18 cellular contexts compared by ENCODE assay signal in genomic region chr6:141282263-141282662, GRCh38.
DNase-seq lines count a peak whose midpoint lies in the region; ATAC-seq, FAIRE-seq and TF ChIP-seq lines count a peak whose summit lies in the region.
"Had no signal": no experiment of that assay in that cellular context is flagged by ENCODE, and none has a peak within 500 bp of the region (broad histone marks: within the 10 kb centered on the region; RNA-seq: fewer than 3 reads in every experiment).

No MANE protein-coding gene starts in this region.

- no peak for TF ChIP-seq POLR2A in H1 (IDR thresholded peaks at IDR 0.05; ENCODE audit: control extremely low read depth in 1 of 2, low read depth in 2 of 2, low read length in 2 of 2)

- DNase-seq in COLO829 (ENCODE audit: low spot score) (peak; percentile 32), GM23338 (ENCODE audit: low spot score) (peak; percentile 21), H1 (ENCODE audit: low read depth in 1 of 2, low spot score in 2 of 2) (no peak), neural crest cell (ENCODE audit: low read depth, low spot score) (no peak), NCI-H510A treated with DMSO at 0.1 percent for 48 hours (lab: John Stamatoyannopoulos, UW) (no peak), NCI-H748 (lab: John Stamatoyannopoulos, UW; ENCODE audit: unreplicated experiment) (no peak)
- no peak for DNase-seq in stimulated activated CD4-positive, alpha-beta T cell treated with anti-CD3 and anti-CD28 coated beads, Interleukin-4, amount 100 ng/mL, for 4 hours
- DNase-seq: BE2C; Caco-2; CD4-positive, alpha-beta memory T cell; DMS53; GM23248; HCEC 1CT; HFFc6 had no signal

- no peak overlapping the region for H2BK12ac ChIP-seq in H1 (ENCODE audit: low read depth, low read length)

- H3K4ac ChIP-seq in H1 (replicated peaks; ENCODE audit: insufficient read length, low read depth, low read length) = no peak overlapping the region

- H3K4me2 ChIP-seq in GM23338 = no peak overlapping the region
- no peak overlapping the region; a peak in 1 of 4 replicates for H3K4me2 ChIP-seq in H1 (ENCODE audit: insufficient read depth in 1 of 2, low read depth in 2 of 2, low read length in 2 of 2)
- H3K4me2 ChIP-seq: A549 had no signal

- H3K4me3 Mint-ChIP-seq in GM23338 (no peak overlapping the region), neural crest cell (no peak overlapping the region)
- H3K4me3 Mint-ChIP-seq: CD4-positive, alpha-beta memory T cell; HFFc6 had no signal

- H2BK5ac ChIP-seq in H1 (ENCODE audit: low read depth, low read length) = no peak overlapping the region

- no peak overlapping the region for H2AK5ac ChIP-seq in H1 (ENCODE audit: low read depth, low read length)

- no peaks in the 10 kb centered on the region for H3K79me2 ChIP-seq in GM23338 (replicated peaks; ENCODE audit: insufficient read depth)
- no peaks in the 10 kb centered on the region for H3K79me2 ChIP-seq in H1 (ENCODE audit: control insufficient read depth in 1 of 2, insufficient read depth in 2 of 2, low read length in 2 of 2)

- H3K36me3 ChIP-seq in GM23338 (ENCODE audit: insufficient read depth) (no peaks in the 10 kb centered on the region), H1 (ENCODE audit: control insufficient read depth in 2 of 4, insufficient read depth in 4 of 4, low read length in 3 of 4) (no peaks in the 10 kb centered on the region)
- H3K36me3 ChIP-seq: BE2C had no signal

- no peak overlapping the region for H3K23ac ChIP-seq in H1 (ENCODE audit: insufficient read length)

- H3K4me3 ChIP-seq in GM23338 (no peak overlapping the region), H1 (ENCODE audit: extremely low read depth in 1 of 4, insufficient read depth in 2 of 4, low read depth in 3 of 4, low read length in 4 of 4) (no peak overlapping the region)
- H3K4me3 ChIP-seq: A549, GM23248 had no signal

- H4K8ac ChIP-seq in H1 (ENCODE audit: extremely low read depth, insufficient read depth, low read length) = no peak overlapping the region

- H4K91ac ChIP-seq in H1 (replicated peaks; ENCODE audit: insufficient read length, low read length) = no peak overlapping the region

- H3K4me1 ChIP-seq in GM23338 (ENCODE audit: insufficient read depth) (peaks cover 16% of the 10 kb centered on the region), H1 (replicated peaks in 1 of 4; ENCODE audit: control insufficient read depth in 3 of 4, insufficient read depth in 4 of 4, low read length in 3 of 4) (peaks cover 0 to 4% (median 2%) of the 10 kb centered on the region in 4 experiments; a peak in 4 of 7 replicates)
- H3K4me1 ChIP-seq: A549, BE2C, Caco-2 had no signal

- H3K9me3 Mint-ChIP-seq in GM23338 = peaks cover 2% of the 10 kb centered on the region; the same call in 2 of the 3 replicates
- H3K9me3 Mint-ChIP-seq in neural crest cell = peaks cover 8% of the 10 kb centered on the region
- H3K9me3 Mint-ChIP-seq: HFFc6 had no signal

- H2BK20ac ChIP-seq in H1 (ENCODE audit: low read length) = no peak overlapping the region

- POLR2A ChIA-PET in H1 (lab: Charles Lee; ENCODE audit: partially characterized antibody) = no interaction called here

- H3K27ac Mint-ChIP-seq in GM23338 = no peak overlapping the region
- H3K27ac Mint-ChIP-seq in neural crest cell (ENCODE audit: unreplicated experiment) = peak overlapping the region; percentile 75
- H3K27ac Mint-ChIP-seq: CD4-positive, alpha-beta memory T cell; HFFc6 had no signal

- H3K56ac ChIP-seq in H1 (replicated peaks; ENCODE audit: insufficient read length, low read depth, low read length) = no peak overlapping the region

- H2AFZ ChIP-seq in GM23338 (no peak overlapping the region), H1 (ENCODE audit: low read length) (peak overlapping the region; percentile 64; the same call in 1 of the 2 replicates)
- H2AFZ ChIP-seq: GM23248 had no signal

- TF ChIP-seq RAD21 in H1 (IDR thresholded peaks at IDR 0.05 in 1 of 2, conservative IDR thresholded peaks at IDR 0.05 in 1 of 2; ENCODE audit: low read depth in 2 of 2, low read length in 2 of 2) = no peak

- no peaks in the 10 kb centered on the region for H3K27me3 ChIP-seq in GM23338 (ENCODE audit: insufficient read depth)
- H3K27me3 ChIP-seq in H1 (replicated peaks in 1 of 4; ENCODE audit: control insufficient read depth in 3 of 4, extremely low read depth in 1 of 4, insufficient read depth in 3 of 4, low read length in 3 of 4) = no peaks in the 10 kb centered on the region
- H3K27me3 ChIP-seq: BE2C had no signal

- H3K79me1 ChIP-seq in H1 (ENCODE audit: low read depth, low read length) = no peaks in the 10 kb centered on the region

- H3K27me3 Mint-ChIP-seq in GM23338 (ENCODE audit: insufficient read depth, low read depth, poor library complexity) (peaks cover under 1% of the 10 kb centered on the region), neural crest cell (ENCODE audit: low read depth) (no peaks in the 10 kb centered on the region)
- H3K27me3 Mint-ChIP-seq: CD4-positive, alpha-beta memory T cell had no signal

- TF ChIP-seq CTCF in GM23338 (conservative IDR thresholded peaks at IDR 0.05; ENCODE audit: low read depth in 2 of 2) (no peak), H1 (IDR thresholded peaks at IDR 0.05; ENCODE audit: control extremely low read depth in 1 of 3, insufficient read depth in 1 of 3, low read depth in 1 of 3, low read length in 3 of 3) (no peak), neural crest cell (conservative IDR thresholded peaks at IDR 0.05) (no peak)

- H3K9me3 ChIP-seq in H1 (ENCODE audit: insufficient read depth in 2 of 2, low read depth in 1 of 2, low read length in 1 of 2) = no peaks in the 10 kb centered on the region; a peak in 1 of 4 replicates
- H3K9me3 ChIP-seq: A549, BE2C, Caco-2 had no signal

- 85% methylated on average over 1 of the region's 1 CpG; no CpG with 5 or more reads in 1 of the 2 experiments for WGBS in H1 (ENCODE audit: extremely low coverage in 1 of 2, insufficient coverage in 1 of 2, insufficient read length in 1 of 2, insufficient replicate concordance in 2 of 2, low coverage in 1 of 2, low lambda C conversion rate in 2 of 2, missing lambda C conversion rate in 1 of 2), 2 experiments

- no peak overlapping the region for H2BK15ac ChIP-seq in H1 (ENCODE audit: low read length)

- H3K18ac ChIP-seq in H1 (ENCODE audit: extremely low read depth, low read length) = no peak overlapping the region

- peak; percentile 61 for ATAC-seq in GM23338
- ATAC-seq in GM19324 (IDR thresholded peaks at IDR 0.05; ENCODE audit: low FRiP score, unreplicated experiment) = no peak
- ATAC-seq: A549 had no signal

- no peak overlapping the region for H2BK120ac ChIP-seq in H1 (replicated peaks; ENCODE audit: low read depth, low read length)

- no peak overlapping the region for H3K14ac ChIP-seq in H1 (ENCODE audit: insufficient read length)

- no peaks in the 10 kb centered on the region for H3F3A ChIP-seq in GM23338 (replicated peaks; ENCODE audit: low read depth)

- CTCF ChIA-PET in H1 (lab: Charles Lee; ENCODE audit: partially characterized antibody) = interaction anchor here (0.7 kb wide), 1 partner anchor 149 kb away, joined by 3 read pairs; no protein-coding TSS in a partner anchor

- FAIRE-seq in H1 (lab: Jason Lieb, UNC) = no peak
- FAIRE-seq: A549, HTR-8/SVneo had no signal

- no peaks in the 10 kb centered on the region for H3K23me2 ChIP-seq in H1 (ENCODE audit: low read depth, low read length)

- H3K27ac ChIP-seq in GM23338 (ENCODE audit: low read depth) (no peak overlapping the region; the same call in 1 of the 2 replicates), H1 (ENCODE audit: low read depth, low read length) (no peak overlapping the region)
- H3K27ac ChIP-seq: A549, C4-2B, GM23248 had no signal

- no peak overlapping the region for H4K5ac ChIP-seq in H1 (ENCODE audit: insufficient read length, low read depth, low read length)

- TF ChIP-seq EP300 in H1 (IDR thresholded peaks at IDR 0.05; ENCODE audit: borderline replicate concordance in 1 of 2, low read depth in 2 of 2, low read length in 2 of 2) = no peak

- H3K4me1 Mint-ChIP-seq in GM23338 (peaks cover 13% of the 10 kb centered on the region), neural crest cell (peaks cover 23% of the 10 kb centered on the region)
- H3K4me1 Mint-ChIP-seq: CD4-positive, alpha-beta memory T cell had no signal

- H4K20me1 ChIP-seq in GM23338 (replicated peaks; ENCODE audit: insufficient read depth) (no peaks in the 10 kb centered on the region), H1 (replicated peaks in 1 of 2; ENCODE audit: control insufficient read depth in 1 of 2, insufficient read depth in 2 of 2, low read length in 2 of 2) (no peaks in the 10 kb centered on the region)

- H3K9ac ChIP-seq in H1 (replicated peaks in 1 of 4; ENCODE audit: extremely low read depth in 1 of 4, low read depth in 3 of 4, low read length in 3 of 4) = no peak overlapping the region
- H3K9ac ChIP-seq: GM23248 had no signal

- H3K36me3 Mint-ChIP-seq in GM23338 (ENCODE audit: low read depth) = no peaks in the 10 kb centered on the region; the same call in 1 of the 3 replicates
- no peaks in the 10 kb centered on the region for H3K36me3 Mint-ChIP-seq in neural crest cell (ENCODE audit: low read depth)
- H3K36me3 Mint-ChIP-seq: CD4-positive, alpha-beta memory T cell had no signal

- no peaks in the 10 kb centered on the region for H3K9me2 ChIP-seq in GM23338 (ENCODE audit: insufficient read depth)

TF ChIP-seq in GM23338, 12 proteins besides CTCF, POLR2A, EP300 and RAD21:
- no peak for TF ChIP-seq CREB1 (CRISPR knock-in tag; IDR thresholded peaks at IDR 0.05; ENCODE audit: low read depth)
- no peak for TF ChIP-seq EZH2 (IDR thresholded peaks at IDR 0.05; ENCODE audit: low read depth, unreplicated experiment)
- TF ChIP-seq JUNB (IDR thresholded peaks at IDR 0.05; ENCODE audit: unreplicated experiment) = no peak
- no peak for TF ChIP-seq ZNF331 (CRISPR knock-in tag; IDR thresholded peaks at IDR 0.05; ENCODE audit: low read depth)
- no peak for TF ChIP-seq STAT1 (IDR thresholded peaks at IDR 0.05; ENCODE audit: unreplicated experiment)

TF ChIP-seq in H1, 55 proteins besides CTCF, POLR2A, EP300 and RAD21:
- TF ChIP-seq NANOG (IDR thresholded peaks at IDR 0.05; ENCODE audit: insufficient read depth, low read depth, low read length, poor library complexity, severe bottlenecking) (no peak), BACH1 (IDR thresholded peaks at IDR 0.05; ENCODE audit: low read length) (no peak), SP4 (IDR thresholded peaks at IDR 0.05; ENCODE audit: low read length) (no peak), JUN (IDR thresholded peaks at IDR 0.05; ENCODE audit: low read depth, low read length) (no peak), SIRT6 (IDR thresholded peaks at IDR 0.05; ENCODE audit: low read length) (no peak), EGR1 (IDR thresholded peaks at IDR 0.05; ENCODE audit: borderline replicate concordance, low read depth, low read length) (no peak), POLR2AphosphoS5 (IDR thresholded peaks at IDR 0.05; ENCODE audit: low read depth, low read length) (no peak), CBX8 (IDR thresholded peaks at IDR 0.05; ENCODE audit: borderline replicate concordance, low read depth, low read length) (no peak), RFX5 (IDR thresholded peaks at IDR 0.05; ENCODE audit: borderline replicate concordance, low read depth, low read length) (no peak)

Comparison
In these comparisons a context has a peak if more than half of its experiments do, and no peak if none do; other contexts are left out.
1. DNase-seq: peak in COLO829 (single experiment) and GM23338 (single experiment); none in H1 (0 of 2), neural crest cell (single experiment), NCI-H510A treated with DMSO at 0.1 percent for 48 hours (single experiment), stimulated activated CD4-positive, alpha-beta T cell treated with anti-CD3 and anti-CD28 coated beads, Interleukin-4, amount 100 ng/mL, for 4 hours (0 of 2) and NCI-H748 (single experiment).